8 cellular contexts compared by ENCODE assay signal in genomic region chr17:75087558-75088453, GRCh38. TPM values are rescaled to one million over a fixed set of nuclear protein-coding genes. Genes with fewer than 3 reads are reported as not detected.
DNase-seq lines count a peak whose midpoint lies in the region; ATAC-seq and TF ChIP-seq lines count a peak whose summit lies in the region.

Gene SLC16A5 (plus strand): TSS chr17:75087954. CDS start chr17:75093637, 5,683 bp downstream.

- ATAC-seq in GM18502 (IDR thresholded peaks at IDR 0.05; ENCODE audit: poor library complexity, unreplicated experiment) (peak; percentile 53), upper lobe of left lung (ENCODE audit: low FRiP score in 2 of 2) (peak; percentile 94 to 95), GM18519 (IDR thresholded peaks at IDR 0.05; ENCODE audit: low FRiP score, unreplicated experiment) (no peak)

- H3K9me3 Mint-ChIP-seq in mesothelial cell of epicardium: no peaks in the 10 kb centered on the region

- H3K4me3 ChIP-seq in MG63 (peak within 1 kb of the TSS; percentile 46), upper lobe of left lung (peak within 1 kb of the TSS; percentile 59 to 73 (median 61))

- peak within 1 kb of the TSS; percentile 85 for H3K4me3 Mint-ChIP-seq in mesothelial cell of epicardium

- peak; percentile 83 for DNase-seq in 8988T
- peak; percentile 93 for DNase-seq in MG63
- peak; percentile 73 for DNase-seq in activated CD8-positive, alpha-beta memory T cell treated with anti-CD3 and anti-CD28 coated beads, Interleukin-2, amount 50 U/mL, for 48 hours
- no peak for DNase-seq in epithelial cell of prostate (ENCODE audit: low read depth, low spot score)
- DNase-seq in mesothelial cell of epicardium (ENCODE audit: low spot score in 2 of 2, unreplicated experiment in 2 of 2): peak; percentile 78 to 87
- DNase-seq in upper lobe of left lung: peak; percentile 98

- no peaks in the 10 kb centered on the region for H3K27me3 ChIP-seq in MG63
- H3K27me3 ChIP-seq in upper lobe of left lung: no peaks in the 10 kb centered on the region

- WGBS in upper lobe of left lung, 2 donors: 0 to 1% methylated on average over 2 to 47 of the region's 69 CpGs

- TF ChIP-seq EP300 in upper lobe of left lung (IDR thresholded peaks at IDR 0.05): peak in 2 of 4 donors; percentile 33 to 72

- peak in 3 of 4 donors; percentile 44 to 95 (median 90) for TF ChIP-seq POLR2A in upper lobe of left lung (IDR thresholded peaks at IDR 0.05)

- H3K27me3 Mint-ChIP-seq in mesothelial cell of epicardium (ENCODE audit: low read depth): no peaks in the 10 kb centered on the region

- H3K36me3 ChIP-seq in MG63: no peaks in the 10 kb centered on the region
- no peaks in the 10 kb centered on the region for H3K36me3 ChIP-seq in upper lobe of left lung

- H3K27ac ChIP-seq in epithelial cell of prostate (peak within 1 kb of the TSS; percentile 77), upper lobe of left lung (peak within 1 kb of the TSS; percentile 95 to 98 (median 98))

- H3K27ac Mint-ChIP-seq in mesothelial cell of epicardium: peak within 1 kb of the TSS; percentile 96

- peaks cover 56 to 81% (median 61%) of the 10 kb centered on the region in 4 donors for H3K4me1 ChIP-seq in upper lobe of left lung

- H3K36me3 Mint-ChIP-seq in mesothelial cell of epicardium: no peaks in the 10 kb centered on the region

- TF ChIP-seq CTCF in mesothelial cell of epicardium (IDR thresholded peaks at IDR 0.05; ENCODE audit: unreplicated experiment) (no peak), upper lobe of left lung (IDR thresholded peaks at IDR 0.05) (no peak)

- H3K4me1 Mint-ChIP-seq in mesothelial cell of epicardium: peaks cover 65% of the 10 kb centered on the region

- H3K9me3 ChIP-seq in MG63 (no peaks in the 10 kb centered on the region), upper lobe of left lung (no peaks in the 10 kb centered on the region)

RNA-seq across cellular contexts. Expression of gene SLC16A5, which starts in this region (rescaled TPM):
- 0.12 and 0.33 TPM in 2 replicates for total RNA-seq in MG63 (2014; rRNA removed; shearing (Covaris generic); ENCODE audit: low replicate concordance)
- 46.4 to 49.5 TPM (median 46.9 TPM) in 3 replicates for total RNA-seq in mesothelial cell of epicardium
- 100 to 1,000 TPM in 4 of 6 donors, 10 to 100 TPM in 2; 40.6 to 234 (median 123) TPM for total RNA-seq in upper lobe of left lung

Comparison
In these comparisons a context has a peak if more than half of its experiments do, and no peak if none do; other contexts are left out.
1. RNA of gene SLC16A5 (total RNA-seq): 40.6 to 234 TPM in upper lobe of left lung and 46.4 to 49.5 TPM in mesothelial cell of epicardium; 0.12 to 0.33 TPM in MG63; every median in the first group is over 10 times any median in the second.
2. Peak in DNase-seq and H3K4me3 ChIP-seq in MG63; RNA of the gene not detected or under 1 TPM.